Comparison of ENCODE assay signal across 20 cellular contexts in genomic region chr3:182455011-182455410, GRCh38.
DNase-seq lines count a peak whose midpoint lies in the region; ATAC-seq, FAIRE-seq and TF ChIP-seq lines count a peak whose summit lies in the region.
"Had no signal": no experiment of that assay in that cellular context is flagged by ENCODE, and none has a peak within 500 bp of the region (broad histone marks: within the 10 kb centered on the region; RNA-seq: fewer than 3 reads in every experiment).

No MANE protein-coding gene starts in this region.

- no peak overlapping the region for H3K14ac ChIP-seq in mesenchymal stem cell (ENCODE audit: low read length in 2 of 2)

- POLR2A ChIA-PET in K562 (lab: Yijun Ruan, JAX): no interaction called here

- no peak overlapping the region for H3K4ac ChIP-seq in mesenchymal stem cell (ENCODE audit: low read depth in 1 of 2, low read length in 2 of 2)

- H4K91ac ChIP-seq in mesenchymal stem cell (ENCODE audit: low read length): no peak overlapping the region

- ATAC-seq in GM23338 (no peak), K562 (no peak), esophagus mucosa (peak; percentile 37)

- TF ChIP-seq EP300 in K562 (IDR thresholded peaks at IDR 0.05; ENCODE audit: low read length): no peak

- H3K4me2 ChIP-seq in GM23338: no peak overlapping the region
- H3K4me2 ChIP-seq in K562 (ENCODE audit: insufficient read depth, low read length): no peak overlapping the region
- no peak overlapping the region for H3K4me2 ChIP-seq in mesenchymal stem cell (ENCODE audit: low read length, poor library complexity, severe bottlenecking)

- no peaks in the 10 kb centered on the region; the same call in 1 of the 2 replicates for H3K4me1 ChIP-seq in GM23338 (ENCODE audit: insufficient read depth)
- peaks cover 0 to 4% of the 10 kb centered on the region in 2 experiments; a peak in 2 of 5 replicates for H3K4me1 ChIP-seq in K562 (replicated peaks in 1 of 2; ENCODE audit: control insufficient read depth in 2 of 2, insufficient read depth in 2 of 2, low read length in 2 of 2)
- no peaks in the 10 kb centered on the region for H3K4me1 ChIP-seq in mesenchymal stem cell (ENCODE audit: control insufficient read depth, insufficient read depth, low read depth, low read length)
- H3K4me1 ChIP-seq in thyroid gland: no peaks in the 10 kb centered on the region
- no peaks in the 10 kb centered on the region for H3K4me1 ChIP-seq in tibial artery

- H3K4me1 Mint-ChIP-seq in GM23338: peaks cover 14% of the 10 kb centered on the region; the same call in 2 of the 3 replicates
- H3K4me1 Mint-ChIP-seq: CD4-positive, alpha-beta memory T cell had no signal

- H2BK12ac ChIP-seq in mesenchymal stem cell (ENCODE audit: low read length in 2 of 2): no peak overlapping the region

- H3K79me1 ChIP-seq in mesenchymal stem cell (replicated peaks; ENCODE audit: low read length, poor library complexity, severe bottlenecking): no peaks in the 10 kb centered on the region

- no peak overlapping the region for H3K27ac ChIP-seq in GM23338 (ENCODE audit: low read depth)
- no peak overlapping the region for H3K27ac ChIP-seq in K562 (ENCODE audit: extremely low read depth, low read depth, low read length)
- no peak overlapping the region for H3K27ac ChIP-seq in mesenchymal stem cell (ENCODE audit: low read length, poor library complexity, severe bottlenecking)
- H3K27ac ChIP-seq in thyroid gland: no peak overlapping the region
- no peak overlapping the region for H3K27ac ChIP-seq in tibial artery

- no TSS peak for BruUV-seq in K562 (replicated peaks; lab: Mats Ljungman, UMichigan)

- DNase-seq in GM23338 (ENCODE audit: low spot score): no peak
- DNase-seq in HT1080 (ENCODE audit: low read depth): peak; percentile 60
- DNase-seq in K562 (ENCODE audit: extremely low read depth in 1 of 4, low spot score in 3 of 4): no peak
- DNase-seq in mesenchymal stem cell: no peak
- DNase-seq in thyroid gland: no peak
- DNase-seq in tibial artery: no peak
- DNase-seq in GDM1 (lab: John Stamatoyannopoulos, UW): no peak
- DNase-seq: C1 segment of cervical spinal cord; Calu3; CD4-positive, alpha-beta memory T cell; COR-L47; DMS79; EL; GF-D8; H7; HCEC 1CT had no signal

- H3K9me3 ChIP-seq in K562 (replicated peaks; ENCODE audit: control insufficient read depth, insufficient read depth, low read depth, low read length): no peaks in the 10 kb centered on the region
- H3K9me3 ChIP-seq in mesenchymal stem cell (ENCODE audit: control insufficient read depth, low read length): peaks cover 6% of the 10 kb centered on the region
- no peaks in the 10 kb centered on the region for H3K9me3 ChIP-seq in thyroid gland
- H3K9me3 ChIP-seq in tibial artery: no peaks in the 10 kb centered on the region

- no peak for FAIRE-seq in K562 (lab: Jason Lieb, UNC)
- FAIRE-seq: GM12891, GM18507, H1 had no signal

- no peaks in the 10 kb centered on the region for H3F3A ChIP-seq in GM23338 (replicated peaks; ENCODE audit: low read depth)

- H3K79me2 ChIP-seq in GM23338 (replicated peaks; ENCODE audit: insufficient read depth) (no peaks in the 10 kb centered on the region), K562 (ENCODE audit: control insufficient read depth, insufficient read depth, low read length) (no peaks in the 10 kb centered on the region)

- TF ChIP-seq RAD21 in K562 (CRISPR knock-in tag; conservative IDR thresholded peaks at IDR 0.05 in 1 of 2, IDR thresholded peaks at IDR 0.05 in 1 of 2): no peak

- H3K4me3 ChIP-seq in GM23338: no peak overlapping the region
- H3K4me3 ChIP-seq in K562: no peak overlapping the region
- no peak overlapping the region for H3K4me3 ChIP-seq in mesenchymal stem cell (ENCODE audit: insufficient read depth in 1 of 2, low read depth in 1 of 2, low read length in 2 of 2)
- no peak overlapping the region for H3K4me3 ChIP-seq in thyroid gland (replicated peaks in 1 of 3)
- H3K4me3 ChIP-seq in tibial artery: no peak overlapping the region

- H2BK5ac ChIP-seq in mesenchymal stem cell (ENCODE audit: low read depth, low read length, poor library complexity, severe bottlenecking): no peak overlapping the region

- peaks cover 4% of the 10 kb centered on the region for H3K27me3 Mint-ChIP-seq in GM23338 (ENCODE audit: insufficient read depth, low read depth, poor library complexity)

- in situ Hi-C loops in K562 (cut with MboI): no loop called here

- H3K27ac Mint-ChIP-seq in GM23338: no peak overlapping the region
- H3K27ac Mint-ChIP-seq: CD4-positive, alpha-beta memory T cell had no signal

- H2BK15ac ChIP-seq in mesenchymal stem cell (ENCODE audit: low read depth, poor library complexity, severe bottlenecking): no peak overlapping the region

- H3K27me3 ChIP-seq in GM23338 (ENCODE audit: insufficient read depth): no peaks in the 10 kb centered on the region
- no peaks in the 10 kb centered on the region for H3K27me3 ChIP-seq in K562 (ENCODE audit: control insufficient read depth in 2 of 2, insufficient read depth in 2 of 2, low read length in 2 of 2)
- H3K27me3 ChIP-seq in mesenchymal stem cell (ENCODE audit: control insufficient read depth in 1 of 2, insufficient read depth in 1 of 2, low read length in 2 of 2): no peaks in the 10 kb centered on the region
- no peaks in the 10 kb centered on the region for H3K27me3 ChIP-seq in thyroid gland
- no peaks in the 10 kb centered on the region for H3K27me3 ChIP-seq in tibial artery

- no peak overlapping the region for H3K9ac ChIP-seq in K562 (ENCODE audit: insufficient read depth in 1 of 2, low read depth in 2 of 2, low read length in 2 of 2)
- no peak overlapping the region for H3K9ac ChIP-seq in mesenchymal stem cell (ENCODE audit: low read length)

- H3K36me3 ChIP-seq in GM23338 (ENCODE audit: insufficient read depth): no peaks in the 10 kb centered on the region
- H3K36me3 ChIP-seq in K562 (ENCODE audit: control insufficient read depth, insufficient read depth, low read length): no peaks in the 10 kb centered on the region
- no peaks in the 10 kb centered on the region for H3K36me3 ChIP-seq in mesenchymal stem cell (ENCODE audit: control insufficient read depth in 1 of 2, insufficient read depth in 2 of 2, low read depth in 1 of 2, low read length in 2 of 2)
- H3K36me3 ChIP-seq in thyroid gland: no peaks in the 10 kb centered on the region
- no peaks in the 10 kb centered on the region for H3K36me3 ChIP-seq in tibial artery

- TF ChIP-seq CTCF in GM23338 (conservative IDR thresholded peaks at IDR 0.05; ENCODE audit: low read depth in 2 of 2) (no peak), K562 (IDR thresholded peaks at IDR 0.05 in 2 of 3, conservative IDR thresholded peaks at IDR 0.05 in 1 of 3; ENCODE audit: insufficient read depth in 2 of 3, low read depth in 1 of 3, low read length in 3 of 3) (no peak), thyroid gland (IDR thresholded peaks at IDR 0.05) (no peak), tibial artery (IDR thresholded peaks at IDR 0.05) (no peak)

- H4K8ac ChIP-seq in mesenchymal stem cell (ENCODE audit: low read length): no peak overlapping the region

- no peak overlapping the region for H3K18ac ChIP-seq in mesenchymal stem cell (ENCODE audit: low read depth in 1 of 2, low read length in 2 of 2)

- intact Hi-C loops in K562 (cut with micrococcal nuclease) (no loop called here), thyroid gland (cut with DNase I) (no loop called here), tibial artery (cut with DNase I; ENCODE audit: low total_unique reads) (no loop called here)

- H4K20me1 ChIP-seq in GM23338 (replicated peaks; ENCODE audit: insufficient read depth): no peaks in the 10 kb centered on the region
- H4K20me1 ChIP-seq in K562 (replicated peaks; ENCODE audit: control insufficient read depth, insufficient read depth, low read length): no peaks in the 10 kb centered on the region

- H3K9me3 Mint-ChIP-seq in GM23338: peaks cover 5% of the 10 kb centered on the region

- no peak overlapping the region for H2AK5ac ChIP-seq in mesenchymal stem cell (ENCODE audit: low read length, severe bottlenecking)

- no peak overlapping the region for H3K23ac ChIP-seq in mesenchymal stem cell (ENCODE audit: low read length in 2 of 2)

- H3K36me3 Mint-ChIP-seq in GM23338 (ENCODE audit: low read depth): no peaks in the 10 kb centered on the region; the same call in 2 of the 3 replicates
- H3K36me3 Mint-ChIP-seq: CD4-positive, alpha-beta memory T cell had no signal

- H3K9me2 ChIP-seq in GM23338 (ENCODE audit: insufficient read depth): no peaks in the 10 kb centered on the region

- no peak overlapping the region for H2AFZ ChIP-seq in GM23338
- 0 out of 2 replicates have a peak overlapping the region, but pooled peaks have one; percentile 36 for H2AFZ ChIP-seq in K562 (ENCODE audit: low read depth, low read length)
- no peak overlapping the region for H2AFZ ChIP-seq in mesenchymal stem cell (ENCODE audit: low read depth, low read length)

- H3K9me1 ChIP-seq in K562 (ENCODE audit: control insufficient read depth, insufficient read depth, low read length): no peaks in the 10 kb centered on the region

- H3K4me3 Mint-ChIP-seq in GM23338: no peak overlapping the region
- H3K4me3 Mint-ChIP-seq: CD4-positive, alpha-beta memory T cell had no signal

- TF ChIP-seq POLR2A in K562 (conservative IDR thresholded peaks at IDR 0.05) (no peak), thyroid gland (IDR thresholded peaks at IDR 0.05) (no peak)

- no peak overlapping the region for H2BK120ac ChIP-seq in mesenchymal stem cell (ENCODE audit: low read depth, low read length)

- CTCF ChIA-PET in K562 (lab: Yijun Ruan, JAX; ENCODE audit: low intra/inter-chr PET ratio): no interaction called here

- WGBS in K562 (ENCODE audit: insufficient coverage, low coverage, missing lambda C conversion rate): 7% methylated on average over 3 of the region's 3 CpGs
- WGBS in mesenchymal stem cell: 76% methylated on average over 2 of the region's 3 CpGs
- WGBS in thyroid gland, 2 donors: 85 to 88% methylated on average over 3 of the region's 3 CpGs

TF ChIP-seq in GM23338, 12 proteins besides CTCF, POLR2A, EP300 and RAD21 (continues in another document):
- TF ChIP-seq ZNF331 (CRISPR knock-in tag; IDR thresholded peaks at IDR 0.05; ENCODE audit: low read depth): peak; percentile 80
- TF ChIP-seq NANOG (IDR thresholded peaks at IDR 0.05; ENCODE audit: borderline replicate concordance): no peak
- no peak for TF ChIP-seq POLR2AphosphoS5 (IDR thresholded peaks at IDR 0.05; ENCODE audit: low read depth)
- TF ChIP-seq EZH2 (IDR thresholded peaks at IDR 0.05; ENCODE audit: low read depth, unreplicated experiment): no peak
- TF ChIP-seq ZNF114 (CRISPR knock-in tag; IDR thresholded peaks at IDR 0.05): no peak
